Comparison of ENCODE assay signal across 8 cellular contexts in the genomic region with DNA sequence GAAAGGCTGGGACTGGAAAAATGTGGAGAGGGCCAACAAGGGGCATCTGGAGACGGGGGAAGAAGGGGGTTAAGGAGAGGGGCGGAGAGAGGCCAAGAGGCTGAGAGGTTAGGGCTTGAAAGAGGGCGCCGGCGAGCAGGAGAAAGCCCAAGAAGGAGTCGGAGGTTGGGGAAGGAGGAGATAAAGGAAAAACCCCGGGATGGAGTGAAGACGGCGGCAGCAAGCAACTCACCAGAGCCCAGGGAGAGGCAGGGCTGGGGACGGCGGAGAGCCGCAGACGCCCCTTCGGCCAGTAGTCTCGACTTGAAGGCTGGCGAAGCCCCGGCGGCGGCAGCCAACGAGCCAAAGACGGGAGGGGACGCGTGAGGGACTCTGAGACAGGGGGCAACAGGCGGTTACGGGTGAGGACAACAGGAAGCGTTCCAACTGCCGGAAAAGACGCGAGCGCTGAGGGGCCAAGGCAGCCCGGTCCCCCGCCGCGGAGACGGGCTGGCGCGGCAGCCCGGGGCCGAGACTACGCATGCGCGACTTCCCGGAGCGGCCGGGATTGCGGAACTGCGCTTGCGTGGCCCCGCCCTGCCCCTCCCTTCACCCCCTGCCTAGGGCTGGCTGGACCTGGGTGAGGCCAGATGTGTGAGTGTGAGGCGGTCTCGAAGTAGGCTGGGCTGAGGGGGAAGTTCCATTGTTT. TPM values are rescaled to one million over a fixed set of nuclear protein-coding genes. Genes with fewer than 3 reads are reported as not detected.
DNase-seq lines count a peak whose midpoint lies in the region; ATAC-seq, FAIRE-seq and TF ChIP-seq lines count a peak whose summit lies in the region.

A gene (minus strand): TSS at position 522 of the 688 bp plus-strand sequence. CDS start 7,277 bp downstream, outside the sequence.

- H3K79me2 ChIP-seq in astrocyte (ENCODE audit: insufficient read depth, low read length) = peaks cover 51% of the 10 kb centered on the region

- peaks cover 14% of the 10 kb centered on the region for H3K4me1 Mint-ChIP-seq in astrocyte (ENCODE audit: low read depth, unreplicated experiment)

- peak within 1 kb of the TSS; percentile 99 for H3K4me3 Mint-ChIP-seq in astrocyte (ENCODE audit: unreplicated experiment)

- TF ChIP-seq CTCF in astrocyte (IDR thresholded peaks at IDR 0.05; ENCODE audit: insufficient read depth, low read depth, low read length) (no peak), vagina (IDR thresholded peaks at IDR 0.05) (no peak)

- H2AFZ ChIP-seq in astrocyte (ENCODE audit: low read depth, low read length) = peak within 1 kb of the TSS; percentile 98

- H4K20me1 ChIP-seq in astrocyte (ENCODE audit: insufficient read depth, low read length) = peaks cover 33% of the 10 kb centered on the region

- intact Hi-C loops in vagina (cut with DNase I) = loop anchor here (5.0 to 10.0 kb wide), 2 partner anchors 50 to 102 kb away; a partner anchor contains a TSS

- peak; percentile 78 for ATAC-seq in GM18498 (IDR thresholded peaks at IDR 0.05; ENCODE audit: unreplicated experiment)
- ATAC-seq in HG02981 (IDR thresholded peaks at IDR 0.05; ENCODE audit: unreplicated experiment) = peak; percentile 85

- no peaks in the 10 kb centered on the region for H3K9me3 Mint-ChIP-seq in astrocyte (ENCODE audit: unreplicated experiment)

- H3K27ac ChIP-seq in astrocyte (ENCODE audit: low read depth, low read length) (peak within 1 kb of the TSS; percentile 87), rectal smooth muscle tissue (ENCODE audit: low read depth, low read length) (peak within 1 kb of the TSS; percentile 98), vagina (peak within 1 kb of the TSS; percentile 99)

- H3K27me3 ChIP-seq in astrocyte (ENCODE audit: insufficient read depth, low read length) (no peaks in the 10 kb centered on the region), rectal smooth muscle tissue (ENCODE audit: control insufficient read depth, insufficient read depth, low read length) (no peaks in the 10 kb centered on the region), vagina (no peaks in the 10 kb centered on the region)

- peaks cover 5% of the 10 kb centered on the region for H3K36me3 Mint-ChIP-seq in astrocyte (ENCODE audit: low read depth, unreplicated experiment)

- H3K4me2 ChIP-seq in astrocyte (ENCODE audit: low read length) = peak within 1 kb of the TSS; percentile 90

- H3K9me3 ChIP-seq in astrocyte (ENCODE audit: insufficient read depth, low read depth, low read length) (no peaks in the 10 kb centered on the region), vagina (no peaks in the 10 kb centered on the region)

- peaks cover 11% of the 10 kb centered on the region for H3K4me1 ChIP-seq in astrocyte (ENCODE audit: insufficient read depth, low read length)
- peaks cover 5% of the 10 kb centered on the region for H3K4me1 ChIP-seq in rectal smooth muscle tissue (ENCODE audit: control insufficient read depth, insufficient read depth, low read length)
- H3K4me1 ChIP-seq in vagina = peaks cover 36% of the 10 kb centered on the region

- peak within 1 kb of the TSS; percentile 92 for H3K27ac Mint-ChIP-seq in astrocyte (ENCODE audit: unreplicated experiment)

- peaks cover 10% of the 10 kb centered on the region for H3K27me3 Mint-ChIP-seq in astrocyte (ENCODE audit: low read depth, unreplicated experiment)

- H3K9ac ChIP-seq in astrocyte (ENCODE audit: low read length) = peak within 1 kb of the TSS; percentile 91
- H3K9ac ChIP-seq in rectal smooth muscle tissue (ENCODE audit: low read length) = peak within 1 kb of the TSS; percentile 91

- FAIRE-seq in astrocyte (lab: Jason Lieb, UNC) = no peak

- peak; percentile 90 to 98 for TF ChIP-seq POLR2A in vagina (IDR thresholded peaks at IDR 0.05)

- peak within 1 kb of the TSS; percentile 86 for H3K4me3 ChIP-seq in astrocyte (ENCODE audit: insufficient read depth, low read depth, low read length)
- peak within 1 kb of the TSS; percentile 93 for H3K4me3 ChIP-seq in rectal smooth muscle tissue (ENCODE audit: low read length)
- peak within 1 kb of the TSS; percentile 86 to 93 for H3K4me3 ChIP-seq in vagina

- H3K36me3 ChIP-seq in astrocyte (ENCODE audit: insufficient read depth, low read length) (no peaks in the 10 kb centered on the region), rectal smooth muscle tissue (ENCODE audit: control insufficient read depth, insufficient read depth, low read length) (no peaks in the 10 kb centered on the region), vagina (no peaks in the 10 kb centered on the region)

- DNase-seq in NCI-H2029 treated with DMSO at 0.1 percent for 48 hours (lab: John Stamatoyannopoulos, UW) (peak; percentile 72), T-helper 22 cell (ENCODE audit: low read depth) (peak; percentile 85), astrocyte (ENCODE audit: low read depth) (peak; percentile 65), hepatic stellate cell (ENCODE audit: low spot score) (peak; percentile 97), vagina (ENCODE audit: extremely low spot score in 2 of 2) (peak; percentile 95 to 97)

RNA-seq across cellular contexts. Expression of the gene that starts here (rescaled TPM):
- total RNA-seq in astrocyte = 53.9 and 54.1 TPM in 2 replicates
- total RNA-seq in vagina = 31.9 TPM

Comparison
In these comparisons a context has a peak if more than half of its experiments do, and no peak if none do; other contexts are left out.
1. Peak in every context shown above with its lines: DNase-seq, ATAC-seq, H3K4me3 ChIP-seq and H3K27ac ChIP-seq.